In the genomic region with DNA sequence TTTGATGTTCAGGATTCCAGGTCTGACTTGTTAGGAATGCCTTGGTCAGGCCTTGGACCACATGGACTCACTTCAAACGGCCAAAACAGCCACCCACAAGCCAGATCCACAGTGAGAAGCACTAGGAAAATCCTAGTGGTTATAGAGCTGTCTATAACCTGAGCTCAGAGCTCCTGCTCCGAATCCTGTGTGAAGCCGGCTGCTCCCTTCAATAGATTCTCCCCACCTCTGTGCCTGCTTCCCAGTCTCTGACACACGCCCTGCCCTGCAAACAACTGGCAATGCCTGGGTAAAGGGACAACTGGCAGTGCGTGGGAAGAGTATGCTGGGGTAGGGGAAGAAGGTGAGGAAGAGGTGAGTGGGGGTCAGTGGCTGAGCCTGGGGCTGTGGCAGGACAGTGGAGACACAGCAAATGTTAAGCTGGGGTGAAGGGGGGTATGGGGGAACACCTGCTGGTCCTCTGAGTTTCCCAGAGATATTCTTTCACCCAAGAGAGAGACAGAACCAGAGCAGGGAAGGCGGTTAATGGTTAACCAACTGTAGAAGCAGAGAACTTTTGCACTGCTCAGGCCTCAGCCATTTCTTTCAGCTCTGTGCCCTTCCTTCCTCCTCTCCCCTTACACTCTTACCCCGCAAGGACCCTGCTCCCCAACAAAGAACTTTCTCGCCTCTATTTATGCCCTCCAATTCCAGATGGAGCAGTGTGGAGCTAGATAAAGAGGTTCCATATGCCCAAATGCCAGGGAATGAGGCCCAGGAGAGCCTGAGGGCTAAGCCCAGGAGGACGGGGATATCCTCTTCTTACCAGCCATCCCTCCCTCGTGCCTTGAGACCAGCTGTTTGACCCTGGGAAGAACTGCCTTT, we compare ENCODE assay signal across 10 cellular contexts. TPM values are rescaled to one million over a fixed set of nuclear protein-coding genes. Genes with fewer than 3 reads are reported as not detected.
DNase-seq lines count a peak whose midpoint lies in the region; ATAC-seq and TF ChIP-seq lines count a peak whose summit lies in the region.
"Had no signal": no experiment of that assay in that cellular context is flagged by ENCODE, and none has a peak within 500 bp of the region (broad histone marks: within the 10 kb centered on the region; RNA-seq: fewer than 3 reads in every experiment).

No MANE protein-coding gene starts in this region.

- DNase-seq in LoVo (ENCODE audit: low spot score) (peak; percentile 39), brain microvascular endothelial cell (no peak), left lobe of liver (ENCODE audit: low spot score) (peak; percentile 77)
- DNase-seq in stimulated activated CD4-positive, alpha-beta T cell treated with anti-CD3 and anti-CD28 coated beads, Interleukin-15, amount 100 ng/mL, for 24 hours, result no peak
- no peak for DNase-seq in effector CD8-positive, alpha-beta T cell (lab: John Stamatoyannopoulos, UW)
- DNase-seq: activated CD4-positive, alpha-beta memory T cell treated with anti-CD3 and anti-CD28 coated beads for 36 hours; DMS79 had no signal

- H3K9ac ChIP-seq in skeletal muscle satellite cell (ENCODE audit: low read depth, low read length), result peak overlapping the region; percentile 94

- ATAC-seq in left lobe of liver (peak; percentile 65), GM21367 (IDR thresholded peaks at IDR 0.05; ENCODE audit: unreplicated experiment) (no peak), GM21576 (IDR thresholded peaks at IDR 0.05; ENCODE audit: unreplicated experiment) (no peak)

- H3K27ac ChIP-seq in brain microvascular endothelial cell, result no peak overlapping the region

- H3K36me3 ChIP-seq in brain microvascular endothelial cell (replicated peaks) (no peaks in the 10 kb centered on the region), skeletal muscle satellite cell (ENCODE audit: insufficient read depth, low read length) (peaks cover 64% of the 10 kb centered on the region)

- peak overlapping the region; percentile 3 for H3K4me3 ChIP-seq in brain microvascular endothelial cell (ENCODE audit: low read depth, low read length)
- peak overlapping the region; percentile 94 for H3K4me3 ChIP-seq in skeletal muscle satellite cell (ENCODE audit: low read length)

- H3K4me2 ChIP-seq in skeletal muscle satellite cell (ENCODE audit: low read length), result peak overlapping the region; percentile 98

- peaks cover 74% of the 10 kb centered on the region for H3K4me1 ChIP-seq in skeletal muscle satellite cell (ENCODE audit: control insufficient read depth, insufficient read depth, low read length)

- no peaks in the 10 kb centered on the region for H3K9me3 ChIP-seq in skeletal muscle satellite cell (replicated peaks; ENCODE audit: low read length)

- H3K27me3 ChIP-seq in brain microvascular endothelial cell (replicated peaks) (no peaks in the 10 kb centered on the region), skeletal muscle satellite cell (ENCODE audit: control insufficient read depth, insufficient read depth, low read length) (no peaks in the 10 kb centered on the region)

- no peak for TF ChIP-seq CTCF in brain microvascular endothelial cell (IDR thresholded peaks at IDR 0.05; ENCODE audit: low read depth, low read length, missing control alignments)

- in situ Hi-C loops in brain microvascular endothelial cell (cut with HindIII; ENCODE audit: low pct_ligation_motif_present, low sequenced_read_pairs), result no loop called here

RNA-seq across cellular contexts. Expression of gene PLXNA2, which starts 4.4 kb away (rescaled TPM):
- 9.3 TPM for total RNA-seq in left lobe of liver
- 13.4 and 18.3 TPM in 2 replicates for total RNA-seq in skeletal muscle satellite cell (2012; rRNA removed)

Comparison
In these comparisons a context has a peak if more than half of its experiments do, and no peak if none do; other contexts are left out.
1. DNase-seq: peak in LoVo (single experiment) and left lobe of liver (single experiment); none in brain microvascular endothelial cell (single experiment), stimulated activated CD4-positive, alpha-beta T cell treated with anti-CD3 and anti-CD28 coated beads, Interleukin-15, amount 100 ng/mL, for 24 hours (single experiment) and effector CD8-positive, alpha-beta T cell (single experiment).